ENCODE assay signal across 31 cellular contexts in genomic region chr5:42898760-42899159, GRCh38.
"Had no signal": no experiment of that assay in that cellular context is flagged by ENCODE, and none has a peak within 500 bp of the region (broad histone marks: within the 10 kb centered on the region; RNA-seq: fewer than 3 reads in every experiment).

No MANE protein-coding gene starts in this region.

- H3K4me3 ChIP-seq: PC-9, SJSA1 had no signal

- H3K4me1 ChIP-seq: SJSA1 had no signal

- H3K9ac ChIP-seq: KMS-11 had no signal

- FAIRE-seq: RCC 7860 had no signal

- H3K9me3 ChIP-seq: SJSA1 had no signal

- H3K4me2 ChIP-seq: KMS-11, PC-9 had no signal

- H3K27me3 ChIP-seq: SJSA1 had no signal

- H2AFZ ChIP-seq: PC-9 had no signal

- H3K27ac ChIP-seq: KMS-11, PC-9, RWPE1, SJSA1 had no signal

- ATAC-seq: Panc1 had no signal

- H3K36me3 ChIP-seq: SJSA1 had no signal

- DNase-seq: Karpas-422, KBM-7, MM.1S, MV-4-11, NCI-H1092, NCI-H1105, NCI-H1417 treated with DMSO at 0.1 percent for 48 hours, NCI-H1436 treated with DMSO at 0.1 percent for 48 hours, NCI-H1694, NCI-H187, NCI-H1930, NCI-H2029 treated with DMSO at 0.1 percent for 48 hours, NCI-H2081 treated with DMSO at 0.1 percent for 48 hours, NCI-H2171 treated with DMSO at 0.1 percent for 48 hours, NCI-H2227 treated with DMSO at 0.1 percent for 48 hours, NCI-H345, NCI-H446, NCI-H510A treated with DMSO at 0.1 percent for 48 hours, NCI-H524 treated with DMSO at 0.1 percent for 48 hours, NCI-H526 treated with DMSO at 0.1 percent for 48 hours, NCI-H774, PC-9, Right ventricle myocardium superior, SHP77 treated with DMSO at 0.1 percent for 48 hours, SW 1271, T-helper 1 cell had no signal
